Comparison of ENCODE assay signal across 13 cellular contexts in the genomic region with DNA sequence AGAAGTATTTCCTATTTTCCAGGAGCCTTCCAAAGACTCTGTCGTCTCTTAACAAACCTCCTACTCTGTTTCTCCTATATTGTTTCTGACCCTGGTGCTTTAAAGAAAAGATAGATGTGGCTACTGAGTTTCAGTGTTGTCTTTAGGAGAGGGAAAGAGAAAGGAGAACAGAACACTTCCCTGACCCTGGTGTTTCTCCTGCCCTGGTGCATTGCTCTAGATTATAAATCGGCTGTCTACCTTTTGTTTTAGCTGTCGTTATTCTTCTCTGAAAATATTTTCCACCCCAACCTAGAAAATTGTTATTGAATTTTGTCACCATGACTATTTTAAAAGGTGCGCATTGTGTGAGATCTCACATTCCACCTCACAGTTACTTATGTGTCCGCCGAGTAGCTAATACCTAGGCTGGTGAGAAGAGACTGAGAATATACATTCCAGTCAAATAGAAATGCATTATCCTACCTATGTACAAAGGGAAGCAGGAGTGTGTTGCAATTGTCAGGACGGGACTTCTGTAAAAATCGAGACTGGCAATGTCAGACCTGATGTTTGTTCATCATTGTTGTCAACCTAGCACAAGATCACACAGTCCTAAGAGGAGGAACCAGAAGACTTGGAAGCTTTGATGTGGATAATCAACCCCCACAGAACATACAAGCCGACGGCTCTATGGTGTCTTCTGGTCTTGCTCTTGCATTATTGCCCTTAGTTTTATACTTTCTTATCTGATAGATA.
"Had no signal": no experiment of that assay in that cellular context is flagged by ENCODE, and none has a peak within 500 bp of the region (broad histone marks: within the 10 kb centered on the region; RNA-seq: fewer than 3 reads in every experiment).

No MANE protein-coding gene starts in this region.

- H3K36me3 ChIP-seq: left ventricle myocardium inferior had no signal

- H3K4me3 Mint-ChIP-seq: activated B cell treated with CpG ODN at 0.5 μM for 24 hours; activated CD4-positive, alpha-beta memory T cell treated with anti-CD3 and anti-CD28 coated beads for 36 hours; activated naive CD8-positive, alpha-beta T cell treated with anti-CD3 and anti-CD28 coated beads, Interleukin-2, amount 10 ng/mL, durations not matched to agents 7 days and 5 days; memory B cell; naive B cell; T-helper 2 cell treated with Interferon-gamma antibody and Interleukin-4, amounts not matched to agents 5 μg/mL and 100 μg/mL, for 36 hours had no signal

- H3K4me3 ChIP-seq: left ventricle myocardium inferior had no signal

- DNase-seq: activated B cell treated with CpG ODN at 0.5 μM for 24 hours; activated CD4-positive, alpha-beta memory T cell treated with anti-CD3 and anti-CD28 coated beads for 36 hours; activated CD4-positive, alpha-beta T cell treated with anti-CD3 and anti-CD28 coated beads for 4 hours; activated naive CD4-positive, alpha-beta T cell; activated naive CD8-positive, alpha-beta T cell treated with anti-CD3 and anti-CD28 coated beads, Interleukin-2, amount 10 ng/mL, durations not matched to agents 7 days and 5 days; kidney; left ventricle myocardium inferior; naive B cell; stimulated activated CD4-positive, alpha-beta T cell treated with anti-CD3 and anti-CD28 coated beads, Interleukin-12 subunit alpha, Interleukin-12 subunit beta, amount 100 ng/mL, for 4 hours; stimulated activated CD4-positive, alpha-beta T cell treated with anti-CD3 and anti-CD28 coated beads, Interleukin-1b, Interleukin-23, amount 100 ng/mL, for 48 hours; stimulated activated CD8-positive, alpha-beta memory T cell treated with anti-CD3 and anti-CD28 coated beads, Interleukin-4, amount 100 ng/mL, for 48 hours had no signal

- H3K36me3 Mint-ChIP-seq: activated CD4-positive, alpha-beta memory T cell treated with anti-CD3 and anti-CD28 coated beads for 36 hours; activated naive CD8-positive, alpha-beta T cell treated with anti-CD3 and anti-CD28 coated beads, Interleukin-2, amount 10 ng/mL, durations not matched to agents 7 days and 5 days; memory B cell; naive B cell had no signal

- H3K4me1 Mint-ChIP-seq: activated B cell treated with CpG ODN at 0.5 μM for 24 hours; activated naive CD8-positive, alpha-beta T cell treated with anti-CD3 and anti-CD28 coated beads, Interleukin-2, amount 10 ng/mL, durations not matched to agents 7 days and 5 days; memory B cell; naive B cell had no signal

- H3K27ac ChIP-seq: left ventricle myocardium inferior had no signal

- H3K9me3 Mint-ChIP-seq: activated B cell treated with CpG ODN at 0.5 μM for 24 hours; activated CD4-positive, alpha-beta memory T cell treated with anti-CD3 and anti-CD28 coated beads for 36 hours; activated naive CD8-positive, alpha-beta T cell treated with anti-CD3 and anti-CD28 coated beads, Interleukin-2, amount 10 ng/mL, durations not matched to agents 7 days and 5 days; memory B cell; T-helper 2 cell treated with Interferon-gamma antibody and Interleukin-4, amounts not matched to agents 5 μg/mL and 100 μg/mL, for 36 hours had no signal

- H3K4me1 ChIP-seq: left ventricle myocardium inferior had no signal

- H3K27ac Mint-ChIP-seq: activated B cell treated with CpG ODN at 0.5 μM for 24 hours; activated CD4-positive, alpha-beta memory T cell treated with anti-CD3 and anti-CD28 coated beads for 36 hours; activated naive CD8-positive, alpha-beta T cell treated with anti-CD3 and anti-CD28 coated beads, Interleukin-2, amount 10 ng/mL, durations not matched to agents 7 days and 5 days; memory B cell; naive B cell; T-helper 2 cell treated with Interferon-gamma antibody and Interleukin-4, amounts not matched to agents 5 μg/mL and 100 μg/mL, for 36 hours had no signal
